Comparison of ENCODE assay signal across 6 cellular contexts in genomic region chr7:101349300-101349699, GRCh38. TPM values are rescaled to one million over a fixed set of nuclear protein-coding genes. Genes with fewer than 3 reads are reported as not detected.
"Had no signal": no experiment of that assay in that cellular context is flagged by ENCODE, and none has a peak within 500 bp of the region (broad histone marks: within the 10 kb centered on the region; RNA-seq: fewer than 3 reads in every experiment).

No MANE protein-coding gene starts in this region.

RNA-seq across cellular contexts. Expression of gene COL26A1, which starts 13.4 kb away (rescaled TPM):
- total RNA-seq: osteoblast, psoas muscle, sigmoid colon, subcutaneous adipose tissue, transverse colon had no signal
- polyA plus RNA-seq: naive thymus-derived CD4-positive, alpha-beta T cell had no signal
